In the genomic region with DNA sequence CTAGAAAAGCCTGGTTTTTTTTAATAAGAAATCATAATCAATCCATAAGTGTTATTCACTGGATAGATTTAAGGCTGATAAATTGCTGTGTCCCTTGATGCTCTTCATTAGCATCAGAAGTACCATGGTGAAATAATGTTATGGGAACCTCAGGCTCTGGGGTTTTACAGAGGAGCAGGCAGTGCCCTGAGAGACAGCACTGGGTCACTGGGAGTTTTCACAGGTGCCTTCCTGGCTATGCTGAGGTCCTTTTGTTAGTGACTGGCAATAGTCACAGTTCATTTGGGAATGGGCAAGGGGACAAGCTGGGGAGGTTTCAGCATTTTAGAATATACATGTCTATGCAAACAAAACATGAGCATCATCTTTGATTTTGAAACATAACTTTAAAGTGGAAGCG, we compare ENCODE assay signal across 30 cellular contexts. TPM values are rescaled to one million over a fixed set of nuclear protein-coding genes. Genes with fewer than 3 reads are reported as not detected.
"Had no signal": no experiment of that assay in that cellular context is flagged by ENCODE, and none has a peak within 500 bp of the region (broad histone marks: within the 10 kb centered on the region; RNA-seq: fewer than 3 reads in every experiment).

No MANE protein-coding gene starts in this region.

- H3K4me2 ChIP-seq: hepatocyte had no signal

- H3K36me3 ChIP-seq: breast epithelium, cardiac muscle cell, colonic mucosa, esophagus squamous epithelium, gastroesophageal sphincter, heart right ventricle, WERI-Rb-1 had no signal

- DNase-seq: activated B cell treated with CpG ODN at 0.5 μM for 24 hours; activated CD4-positive, alpha-beta T cell treated with anti-CD3 and anti-CD28 coated beads for 48 hours; activated CD4-positive, alpha-beta T cell treated with anti-CD3 and anti-CD28 coated beads, Interleukin-2, amount 50 U/mL, for 1 hour; activated CD4-positive, alpha-beta T cell treated with anti-CD3 and anti-CD28 coated beads, Interleukin-2, amount 50 U/mL, for 48 hours; activated CD8-positive, alpha-beta memory T cell treated with anti-CD3 and anti-CD28 coated beads for 24 hours; activated CD8-positive, alpha-beta T cell treated with anti-CD3 and anti-CD28 coated beads for 36 hours; activated effector memory CD4-positive, alpha-beta T cell treated with Interleukin-2 at 50 U/mL for 16 hours; activated gamma-delta T cell treated with Interleukin-2 at 50 U/mL for 16 hours; activated naive CD4-positive, alpha-beta T cell treated with anti-CD3 and anti-CD28 coated beads, Interleukin-2, amount 50 U/mL, for 16 hours; activated naive CD4-positive, alpha-beta T cell treated with Interleukin-2 at 50 U/mL for 16 hours; activated T-cell treated with anti-CD3 and anti-CD28 coated beads, Interleukin-2, amount 50 U/mL, for 4 hours; amniotic stem cell; aorta; central memory CD4-positive, alpha-beta T cell; cerebellar nuclear complex; colonic mucosa; effector CD8-positive, alpha-beta T cell; esophagus squamous epithelium; foreskin melanocyte; heart right ventricle; T1000; WERI-Rb-1 had no signal

- ATAC-seq: activated CD4-positive, CD25-positive, alpha-beta regulatory T cell treated with anti-CD3 and anti-CD28 coated beads, Interleukin-2, amount 50 U/mL, for 24 hours; activated CD8-positive, alpha-beta T cell treated with anti-CD3 and anti-CD28 coated beads for 36 hours; activated T-cell treated with anti-CD3 and anti-CD28 coated beads, Interleukin-2, amount 50 U/mL, for 4 hours; activated T-helper 17 cell treated with anti-CD3 and anti-CD28 coated beads, Interleukin-2, amount 50 U/mL, for 72 hours; gastroesophageal sphincter; heart right ventricle had no signal

- H3K4me3 ChIP-seq: breast epithelium, cardiac muscle cell, colonic mucosa, esophagus squamous epithelium, gastroesophageal sphincter, heart right ventricle, hepatocyte had no signal

- H3K27me3 ChIP-seq: breast epithelium, cardiac muscle cell, colonic mucosa, esophagus squamous epithelium, gastroesophageal sphincter, heart right ventricle, hepatocyte had no signal

- H3K27ac ChIP-seq: breast epithelium, cardiac muscle cell, colonic mucosa, epithelial cell of prostate, esophagus squamous epithelium, gastroesophageal sphincter, heart right ventricle, hepatocyte, WERI-Rb-1 had no signal

- H2AFZ ChIP-seq: hepatocyte had no signal

- H3K9me3 ChIP-seq: breast epithelium, colonic mucosa, esophagus squamous epithelium, gastroesophageal sphincter, heart right ventricle had no signal

- H3K79me2 ChIP-seq: hepatocyte had no signal

- H3K4me1 ChIP-seq: breast epithelium, colonic mucosa, esophagus squamous epithelium, gastroesophageal sphincter had no signal

RNA-seq across cellular contexts. Expression of gene ANK2, which starts 38.6 kb away (rescaled TPM):
- total RNA-seq: endothelial cell of umbilical vein had no signal
